Comparison of ENCODE assay signal across 8 cellular contexts in the genomic region with DNA sequence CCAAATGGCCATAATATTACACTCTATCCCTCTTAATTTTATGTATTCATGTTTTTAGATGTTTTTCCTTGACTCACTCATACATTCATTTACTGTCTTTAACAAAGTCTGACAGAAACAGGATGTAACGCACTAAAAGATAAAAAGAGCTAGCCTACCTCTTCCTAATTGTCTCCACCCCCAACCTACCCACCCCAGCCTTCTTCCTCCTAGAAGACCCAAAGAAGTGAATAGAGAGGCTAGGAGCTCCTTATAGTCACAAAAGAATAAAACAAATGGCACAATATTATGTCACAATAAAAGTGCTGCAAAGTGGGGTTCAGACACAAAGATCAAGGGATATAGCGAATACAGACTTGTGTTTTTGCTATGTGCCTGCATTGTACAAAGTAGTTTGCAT. TPM values are rescaled to one million over a fixed set of nuclear protein-coding genes. Genes with fewer than 3 reads are reported as not detected.
A peak's percentile ranks its signal among the peaks of the same experiment; 100 is the strongest.
DNase-seq lines count a peak whose midpoint lies in the region; ATAC-seq and TF ChIP-seq lines count a peak whose summit lies in the region.

No MANE protein-coding gene starts in this region.

- DNase-seq in A673 (ENCODE audit: low spot score) (no peak), breast epithelium (ENCODE audit: low spot score in 2 of 2) (no peak), GOT3 (lab: John Stamatoyannopoulos, UW) (no peak), hepatic stellate cell (ENCODE audit: low spot score) (no peak)
- no peak for DNase-seq in Jurkat, Clone E6-1 (ENCODE audit: low read depth, low spot score)

- POLR2A ChIA-PET in A673 (lab: Charles Lee; ENCODE audit: low non-redundant PET): no interaction called here

- peaks cover 26% of the 10 kb centered on the region for H3K36me3 ChIP-seq in A673 (ENCODE audit: insufficient read depth, low read length, poor library complexity, severe bottlenecking)
- H3K36me3 ChIP-seq in breast epithelium: no peaks in the 10 kb centered on the region
- H3K36me3 ChIP-seq in mucosa of rectum (ENCODE audit: control insufficient read depth in 2 of 2, insufficient read depth in 2 of 2, low read length in 2 of 2): peaks cover 9 to 21% of the 10 kb centered on the region in 2 donors

- no peak for TF ChIP-seq CTCF in A673 (conservative IDR thresholded peaks at IDR 0.05; ENCODE audit: low read depth, low read length)
- TF ChIP-seq CTCF in breast epithelium (IDR thresholded peaks at IDR 0.05): no peak

- no peak for ATAC-seq in GM18498 (IDR thresholded peaks at IDR 0.05; ENCODE audit: unreplicated experiment)
- no peak for ATAC-seq in HG03025 (IDR thresholded peaks at IDR 0.05; ENCODE audit: low FRiP score, unreplicated experiment)

- H3K27me3 ChIP-seq in A673 (replicated peaks; ENCODE audit: insufficient read depth, low read depth, low read length, poor library complexity) (no peaks in the 10 kb centered on the region), breast epithelium (no peaks in the 10 kb centered on the region), mucosa of rectum (ENCODE audit: control insufficient read depth in 2 of 2, insufficient read depth in 2 of 2, low read length in 2 of 2) (no peaks in the 10 kb centered on the region)

- H3K4me3 ChIP-seq in A673 (ENCODE audit: low read depth, low read length, poor library complexity, severe bottlenecking): peak overlapping the region; percentile 78
- H3K4me3 ChIP-seq in Jurkat, Clone E6-1 (ENCODE audit: low read length): peak overlapping the region; percentile 69
- H3K4me3 ChIP-seq in breast epithelium: peak overlapping the region; percentile 77 to 84 (median 84)
- peak overlapping the region; percentile 78 to 97 for H3K4me3 ChIP-seq in mucosa of rectum (ENCODE audit: low read length in 2 of 2)

- BruUV-seq in A673 (replicated peaks; lab: Mats Ljungman, UMichigan): no TSS peak

- peak overlapping the region; percentile 90 to 92 for H3K9ac ChIP-seq in mucosa of rectum (ENCODE audit: low read depth in 1 of 2, low read length in 2 of 2)

- H3K27ac ChIP-seq in A673 (ENCODE audit: low read depth, low read length, poor library complexity, severe bottlenecking): peak overlapping the region; percentile 99
- peak overlapping the region; percentile 98 for H3K27ac ChIP-seq in breast epithelium
- H3K27ac ChIP-seq in mucosa of rectum (ENCODE audit: low read depth in 2 of 2, low read length in 2 of 2): no peak overlapping the region

- CTCF ChIA-PET in A673 (lab: Charles Lee): no interaction called here

- TF ChIP-seq POLR2A in breast epithelium (IDR thresholded peaks at IDR 0.05): no peak

- intact Hi-C loops in A673 (cut with micrococcal nuclease; ENCODE audit: unreplicated experiment) (loop anchor here (10.0 kb wide), 1 partner anchor 470 kb away; no protein-coding TSS in a partner anchor), breast epithelium (cut with DNase I; ENCODE audit: low total_unique reads) (no loop called here)

- H3K4me1 ChIP-seq in A673 (ENCODE audit: insufficient read depth, low read length, poor library complexity, severe bottlenecking): peaks cover 11% of the 10 kb centered on the region
- peaks cover 0 to 4% of the 10 kb centered on the region in 2 donors for H3K4me1 ChIP-seq in breast epithelium
- peaks cover 10 to 17% of the 10 kb centered on the region in 2 donors for H3K4me1 ChIP-seq in mucosa of rectum (ENCODE audit: control insufficient read depth in 2 of 2, insufficient read depth in 2 of 2, low read length in 2 of 2)

- H3K9me3 ChIP-seq in A673 (ENCODE audit: low read depth, low read length, poor library complexity, severe bottlenecking) (no peaks in the 10 kb centered on the region), breast epithelium (no peaks in the 10 kb centered on the region), mucosa of rectum (ENCODE audit: control insufficient read depth in 2 of 2, low read length in 2 of 2) (no peaks in the 10 kb centered on the region)

RNA-seq across cellular contexts. Expression of gene NOL8, which starts 0.7 kb away (rescaled TPM):
- 53.4 and 59.7 TPM in 2 replicates for total RNA-seq in A673 (2021)
- 40.5 TPM for polyA plus RNA-seq in Jurkat, Clone E6-1 (2012; ENCODE audit: insufficient read depth, insufficient read length)
- 10 to 100 TPM; 31.2 to 66.6 (median 49.8) TPM for total RNA-seq in breast epithelium

RNA-seq across cellular contexts. Expression of gene CENPP, which starts 1.3 kb away (rescaled TPM):
- 15.6 and 17.4 TPM in 2 replicates for total RNA-seq in A673 (2021)
- 17.7 TPM for polyA plus RNA-seq in Jurkat, Clone E6-1 (2012; ENCODE audit: insufficient read depth, insufficient read length)
- 1 to 10 TPM; 3.9 to 6.1 (median 4.5) TPM for total RNA-seq in breast epithelium

RNA-seq across cellular contexts. Expression of gene IARS1, which starts 31.0 kb away (rescaled TPM):
- total RNA-seq in A673 (2021) (273 and 315 TPM in 2 replicates), breast epithelium (100 to 1,000 TPM in 2 of 3 donors, 10 to 100 TPM in 1; 56.5 to 111 (median 111) TPM)
- 148 TPM for polyA plus RNA-seq in Jurkat, Clone E6-1 (2012; ENCODE audit: insufficient read depth, insufficient read length)

Comparison
In these comparisons a context has a peak if more than half of its experiments do, and no peak if none do; other contexts are left out.
1. H3K27ac ChIP-seq: peak in A673 (single experiment) and breast epithelium (2 of 2); none in mucosa of rectum (0 of 2).
2. Peak in every context shown above with its lines, with median percentiles within 50 percentile points of each other: H3K4me3 ChIP-seq.